8 cellular contexts compared by ENCODE assay signal in genomic region chr17:38674013-38674748, GRCh38. TPM values are rescaled to one million over a fixed set of nuclear protein-coding genes. Genes with fewer than 3 reads are reported as not detected.
DNase-seq lines count a peak whose midpoint lies in the region; ATAC-seq and TF ChIP-seq lines count a peak whose summit lies in the region.

No MANE protein-coding gene starts in this region.

- 1% methylated on average over 85 of the region's 85 CpGs for whole genome bisulfite sequencing in sigmoid colon, 2 donors

- peaks cover 25 to 71% (median 63%) of the 10 kb centered on the region in 3 donors for H3K27me3 ChIP-seq in sigmoid colon

- CTCF ChIA-PET in activated CD8-positive, alpha-beta T cell treated with anti-CD3 and anti-CD28 coated beads, Interleukin-2, amount 10 ng/mL, durations not matched to agents 7 days and 5 days (lab: Charles Lee), result interaction anchor here (1.2 to 4.9 kb wide), 7 partner anchors 11 to 115 kb away, joined by 6 to 40 read pairs (median 19); partner anchors contain the start of gene CISD3

- intact Hi-C loops in Right ventricle myocardium superior (cut with DNase I), result no loop called here
- intact Hi-C loops in sigmoid colon (cut with DNase I), result loop anchor here (5.0 kb wide), 1 partner anchor 247 kb away; the partner anchor contains the start of gene ARHGAP23

- H3K27me3 Mint-ChIP-seq in activated CD8-positive, alpha-beta T cell treated with anti-CD3 and anti-CD28 coated beads, Interleukin-2, amount 10 ng/mL, durations not matched to agents 7 days and 5 days (ENCODE audit: low read depth), result peaks cover 29% of the 10 kb centered on the region

- H3K4me3 ChIP-seq in sigmoid colon, result peak overlapping the region; percentile 24 to 63 (median 51)

- H3K27ac Mint-ChIP-seq in activated CD8-positive, alpha-beta T cell treated with anti-CD3 and anti-CD28 coated beads, Interleukin-2, amount 10 ng/mL, durations not matched to agents 7 days and 5 days, result no peak overlapping the region

- TF ChIP-seq EP300 in sigmoid colon (IDR thresholded peaks at IDR 0.05), result no peak

- ATAC-seq in HG03432 (IDR thresholded peaks at IDR 0.05; ENCODE audit: unreplicated experiment) (peak; percentile 18), Right ventricle myocardium superior (ENCODE audit: poor library complexity) (peak; percentile 5)
- ATAC-seq in activated CD8-positive, alpha-beta T cell treated with anti-CD3 and anti-CD28 coated beads, Interleukin-2, amount 10 ng/mL, durations not matched to agents 7 days and 5 days, result peak; percentile 25

- H3K4me1 ChIP-seq in sigmoid colon, result peaks cover 0 to 37% (median 34%) of the 10 kb centered on the region in 4 donors

- POLR2A ChIA-PET in activated CD8-positive, alpha-beta T cell treated with anti-CD3 and anti-CD28 coated beads, Interleukin-2, amount 10 ng/mL, durations not matched to agents 7 days and 5 days (lab: Charles Lee), result interaction anchor here (0.6 to 1.4 kb wide), 2 partner anchors 15 to 61 kb away, joined by 3 to 4 read pairs; no protein-coding TSS in a partner anchor

- no peak for TF ChIP-seq POLR2A in sigmoid colon (IDR thresholded peaks at IDR 0.05)

- peaks cover 6% of the 10 kb centered on the region for H3K36me3 Mint-ChIP-seq in activated CD8-positive, alpha-beta T cell treated with anti-CD3 and anti-CD28 coated beads, Interleukin-2, amount 10 ng/mL, durations not matched to agents 7 days and 5 days (ENCODE audit: low read depth)

- no peak for TF ChIP-seq CTCF in sigmoid colon (IDR thresholded peaks at IDR 0.05)

- H3K27ac ChIP-seq in sigmoid colon, result peak overlapping the region in 3 of 4 donors; percentile 27 to 59 (median 58)

- peak; percentile 72 for DNase-seq in activated effector memory CD4-positive, alpha-beta T cell treated with anti-CD3 and anti-CD28 coated beads, Interleukin-2, amount 50 U/mL, for 16 hours
- no peak for DNase-seq in activated effector memory CD4-positive, alpha-beta T cell treated with Interleukin-2 at 50 U/mL for 16 hours
- peak; percentile 39 for DNase-seq in activated CD8-positive, alpha-beta T cell treated with anti-CD3 and anti-CD28 coated beads, Interleukin-2, amount 10 ng/mL, durations not matched to agents 7 days and 5 days
- DNase-seq in Right ventricle myocardium superior, result peak; percentile 44
- no peak for DNase-seq in sigmoid colon
- no peak for DNase-seq in NCI-H1092 treated with DMSO at 0.1 percent for 48 hours (lab: John Stamatoyannopoulos, UW)
- DNase-seq in AG08396 (ENCODE audit: low spot score), result no peak

- H3K4me3 Mint-ChIP-seq in activated CD8-positive, alpha-beta T cell treated with anti-CD3 and anti-CD28 coated beads, Interleukin-2, amount 10 ng/mL, durations not matched to agents 7 days and 5 days, result peak overlapping the region; percentile 48

- no peaks in the 10 kb centered on the region for H3K9me3 Mint-ChIP-seq in activated CD8-positive, alpha-beta T cell treated with anti-CD3 and anti-CD28 coated beads, Interleukin-2, amount 10 ng/mL, durations not matched to agents 7 days and 5 days (ENCODE audit: insufficient read depth)

- no peaks in the 10 kb centered on the region for H3K9me3 ChIP-seq in sigmoid colon

- peaks cover 40% of the 10 kb centered on the region for H3K4me1 Mint-ChIP-seq in activated CD8-positive, alpha-beta T cell treated with anti-CD3 and anti-CD28 coated beads, Interleukin-2, amount 10 ng/mL, durations not matched to agents 7 days and 5 days (ENCODE audit: low read depth)

- H3K36me3 ChIP-seq in sigmoid colon, result no peaks in the 10 kb centered on the region

RNA-seq across cellular contexts. Expression of gene EPOP, which starts 0.6 kb away (rescaled TPM):
- total RNA-seq in activated CD8-positive, alpha-beta T cell treated with anti-CD3 and anti-CD28 coated beads, Interleukin-2, amount 10 ng/mL, durations not matched to agents 7 days and 5 days, result 10 to 100 TPM; 11.4 to 11.6 TPM
- 0.46 TPM for total RNA-seq in Right ventricle myocardium superior
- 1 to 10 TPM in 2 of 4 donors, under 1 TPM in 2; 0.36 to 2.8 (median 1.3) TPM for total RNA-seq in sigmoid colon
- 1 to 10 TPM in 1 of 3 donors, not detected in 2; 2.4 TPM for polyA plus RNA-seq in sigmoid colon

RNA-seq across cellular contexts. Expression of gene MLLT6, which starts 30.9 kb away (rescaled TPM):
- 100 to 1,000 TPM; 211 to 219 TPM for total RNA-seq in activated CD8-positive, alpha-beta T cell treated with anti-CD3 and anti-CD28 coated beads, Interleukin-2, amount 10 ng/mL, durations not matched to agents 7 days and 5 days
- total RNA-seq in Right ventricle myocardium superior (71.9 TPM), sigmoid colon (10 to 100 TPM; 48.9 to 90.3 (median 69.9) TPM)
- 10 to 100 TPM; 15.3 to 86.5 (median 16.2) TPM for polyA plus RNA-seq in sigmoid colon

RNA-seq across cellular contexts. Expression of gene CISD3, which starts 56.0 kb away (rescaled TPM):
- 10 to 100 TPM; 48.2 to 56.1 TPM for total RNA-seq in activated CD8-positive, alpha-beta T cell treated with anti-CD3 and anti-CD28 coated beads, Interleukin-2, amount 10 ng/mL, durations not matched to agents 7 days and 5 days
- 82.5 TPM for total RNA-seq in Right ventricle myocardium superior
- total RNA-seq in sigmoid colon, result 10 to 100 TPM in 3 of 4 donors, 1 to 10 TPM in 1; 9.2 to 19.3 (median 14.6) TPM
- 100 to 1,000 TPM; 104 to 115 (median 108) TPM for polyA plus RNA-seq in sigmoid colon

Comparison
In these comparisons a context has a peak if more than half of its experiments do, and no peak if none do; other contexts are left out.
1. DNase-seq: peak in activated effector memory CD4-positive, alpha-beta T cell treated with anti-CD3 and anti-CD28 coated beads, Interleukin-2, amount 50 U/mL, for 16 hours (single experiment), activated CD8-positive, alpha-beta T cell treated with anti-CD3 and anti-CD28 coated beads, Interleukin-2, amount 10 ng/mL, durations not matched to agents 7 days and 5 days (single experiment) and Right ventricle myocardium superior (single experiment); none in activated effector memory CD4-positive, alpha-beta T cell treated with Interleukin-2 at 50 U/mL for 16 hours (single experiment), sigmoid colon (single experiment), NCI-H1092 treated with DMSO at 0.1 percent for 48 hours (single experiment) and AG08396 (single experiment).
2. Peak in every context shown above with its lines, with median percentiles within 50 percentile points of each other: ATAC-seq.